9 cellular contexts compared by ENCODE assay signal in the genomic region with DNA sequence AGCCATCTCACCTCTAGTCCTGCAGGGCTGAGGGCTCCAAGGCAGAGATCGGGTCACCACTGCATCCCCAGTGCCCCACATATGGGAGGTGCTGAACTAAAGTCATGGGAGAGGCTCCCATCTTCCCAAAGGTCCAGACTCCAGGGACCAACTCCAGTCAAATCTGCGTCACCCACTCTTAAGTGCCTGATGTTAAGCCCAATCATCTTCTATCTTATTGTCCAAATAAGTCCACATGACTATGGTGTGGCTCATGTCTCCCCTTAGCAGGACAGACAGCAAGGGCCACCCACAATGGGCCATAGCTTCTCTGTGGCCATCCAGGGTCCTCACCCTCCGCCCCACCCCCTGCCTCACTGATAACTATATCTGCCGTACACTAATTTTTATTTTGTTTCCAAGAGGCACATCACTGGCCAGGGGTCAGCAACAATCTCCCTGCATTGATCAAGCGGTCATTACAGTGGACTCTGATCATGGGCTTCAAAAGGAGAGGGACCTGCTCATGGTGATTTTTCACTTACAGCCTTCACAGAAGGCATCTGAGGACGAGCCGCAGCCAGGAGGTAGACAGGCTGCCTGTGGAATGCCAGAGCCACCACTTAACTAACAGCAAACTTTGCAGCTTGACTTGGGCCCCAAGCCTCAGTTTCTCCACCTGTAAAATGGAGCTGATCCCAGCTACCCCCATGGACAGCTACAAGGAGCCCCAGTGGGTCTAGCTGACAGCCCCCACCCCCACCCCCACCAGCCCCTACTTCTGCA. TPM values are rescaled to one million over a fixed set of nuclear protein-coding genes. Genes with fewer than 3 reads are reported as not detected.
A peak's percentile ranks its signal among the peaks of the same experiment; 100 is the strongest.
DNase-seq lines count a peak whose midpoint lies in the region; ATAC-seq, FAIRE-seq and TF ChIP-seq lines count a peak whose summit lies in the region.
"Had no signal": no experiment of that assay in that cellular context is flagged by ENCODE, and none has a peak within 500 bp of the region (broad histone marks: within the 10 kb centered on the region; RNA-seq: fewer than 3 reads in every experiment).

No MANE protein-coding gene starts in this region.

- peaks cover 0 to 21% of the 10 kb centered on the region in 2 donors for H3K36me3 ChIP-seq in ascending aorta
- peaks cover 10% of the 10 kb centered on the region for H3K36me3 ChIP-seq in lower lobe of right lung
- peaks cover 34% of the 10 kb centered on the region for H3K36me3 ChIP-seq in thymus (ENCODE audit: control insufficient read depth, insufficient read depth)

- H3K4me1 Mint-ChIP-seq in activated CD4-positive, alpha-beta T cell treated with anti-CD3 and anti-CD28 coated beads for 36 hours, result peaks cover 99% of the 10 kb centered on the region

- H3K27ac ChIP-seq in ascending aorta (peak overlapping the region; percentile 92 to 99), lower lobe of right lung (peak overlapping the region; percentile 66), thymus (ENCODE audit: low read depth) (peak overlapping the region; percentile 46)

- H3K4me3 ChIP-seq in ascending aorta, result peak overlapping the region in 1 of 2 donors; percentile 54
- no peak overlapping the region for H3K4me3 ChIP-seq in lower lobe of right lung
- no peak overlapping the region for H3K4me3 ChIP-seq in thymus (ENCODE audit: low read length)

- POLR2A ChIA-PET in activated CD4-positive, alpha-beta T cell treated with anti-CD3 and anti-CD28 coated beads for 36 hours (lab: Charles Lee), result interaction anchor here (0.6 to 1.4 kb wide), 17 partner anchors 9 to 165 kb away, joined by 3 to 24 read pairs (median 3); partner anchors contain the start of genes EIF3D and MYH9

- H3K4me1 ChIP-seq in ascending aorta, result peaks cover 63 to 95% of the 10 kb centered on the region in 2 donors
- H3K4me1 ChIP-seq in lower lobe of right lung, result peaks cover 98% of the 10 kb centered on the region
- peaks cover 43% of the 10 kb centered on the region for H3K4me1 ChIP-seq in thymus (ENCODE audit: control insufficient read depth, insufficient read depth, low read length)

- H3K27me3 ChIP-seq in ascending aorta, result no peaks in the 10 kb centered on the region
- no peaks in the 10 kb centered on the region for H3K27me3 ChIP-seq in lower lobe of right lung (ENCODE audit: low read depth)
- H3K27me3 ChIP-seq in thymus (ENCODE audit: control insufficient read depth, insufficient read depth), result no peaks in the 10 kb centered on the region

- DNase-seq in activated CD4-positive, alpha-beta T cell treated with anti-CD3 and anti-CD28 coated beads for 36 hours, result no peak
- no peak for DNase-seq in activated CD4-positive, alpha-beta T cell treated with anti-CD3 and anti-CD28 coated beads, Interleukin-2, amount 50 U/mL, for 1 hour
- DNase-seq in ascending aorta (ENCODE audit: low spot score in 2 of 2) (no peak), lower lobe of right lung (no peak), HTR-8/SVneo (ENCODE audit: insufficient read length, low spot score) (no peak), D341Med (ENCODE audit: low spot score) (no peak)
- DNase-seq in stimulated activated CD4-positive, alpha-beta T cell treated with anti-CD3 and anti-CD28 coated beads, Interleukin-4, amount 100 ng/mL, for 24 hours, result no peak
- DNase-seq: NCI-H2029 treated with DMSO at 0.1 percent for 48 hours had no signal

- peak overlapping the region; percentile 67 for H3K4me3 Mint-ChIP-seq in activated CD4-positive, alpha-beta T cell treated with anti-CD3 and anti-CD28 coated beads for 36 hours

- H3K27me3 Mint-ChIP-seq in activated CD4-positive, alpha-beta T cell treated with anti-CD3 and anti-CD28 coated beads for 36 hours, result no peaks in the 10 kb centered on the region

- 98% methylated on average over 7 of the region's 7 CpGs for WGBS in thymus

- H3K27ac Mint-ChIP-seq in activated CD4-positive, alpha-beta T cell treated with anti-CD3 and anti-CD28 coated beads for 36 hours, result peak overlapping the region; percentile 96

- ATAC-seq in activated CD4-positive, alpha-beta T cell treated with anti-CD3 and anti-CD28 coated beads for 36 hours, result peak; percentile 0
- ATAC-seq in lower lobe of right lung, result no peak

- no peaks in the 10 kb centered on the region for H3K9me3 Mint-ChIP-seq in activated CD4-positive, alpha-beta T cell treated with anti-CD3 and anti-CD28 coated beads for 36 hours (ENCODE audit: low read depth)

- intact Hi-C loops in activated CD4-positive, alpha-beta T cell treated with anti-CD3 and anti-CD28 coated beads for 36 hours (cut with DNase I, micrococcal nuclease), result loop anchor here (1.0 to 10.0 kb wide), 9 partner anchors 13 to 880 kb away; partner anchors contain the start of genes RAC2 (in 1 of the 2) and TXN2 (in 1 of the 2)
- intact Hi-C loops in ascending aorta (cut with DNase I) (no loop called here), lower lobe of right lung (cut with DNase I) (no loop called here)

- FAIRE-seq in HTR-8/SVneo (lab: Jason Lieb, UNC), result no peak

- TF ChIP-seq CTCF in ascending aorta (IDR thresholded peaks at IDR 0.05), result no peak
- no peak for TF ChIP-seq CTCF in lower lobe of right lung (IDR thresholded peaks at IDR 0.05)

- no peaks in the 10 kb centered on the region for H3K9me3 ChIP-seq in ascending aorta
- no peaks in the 10 kb centered on the region for H3K9me3 ChIP-seq in lower lobe of right lung
- no peaks in the 10 kb centered on the region for H3K9me3 ChIP-seq in thymus (ENCODE audit: control insufficient read depth)

- CTCF ChIA-PET in activated CD4-positive, alpha-beta T cell treated with anti-CD3 and anti-CD28 coated beads for 36 hours (lab: Charles Lee), result interaction anchor here (0.6 to 1.7 kb wide), 17 partner anchors 9 to 165 kb away, joined by 3 to 11 read pairs (median 5); partner anchors contain the start of gene MYH9

- H3K36me3 Mint-ChIP-seq in activated CD4-positive, alpha-beta T cell treated with anti-CD3 and anti-CD28 coated beads for 36 hours (ENCODE audit: low read depth), result peaks cover 61% of the 10 kb centered on the region

RNA-seq across cellular contexts. Expression of gene MYH9, which starts 23.3 kb away (rescaled TPM):
- 100 to 1,000 TPM; 720 to 773 TPM for total RNA-seq in activated CD4-positive, alpha-beta T cell treated with anti-CD3 and anti-CD28 coated beads for 36 hours
- total RNA-seq in ascending aorta (1,114 TPM), lower lobe of right lung (659 TPM)
- polyA plus RNA-seq in thymus, result 155 TPM

Comparison
In these comparisons a context has a peak if more than half of its experiments do, and no peak if none do; other contexts are left out.
1. intact Hi-C loops: an anchor here in activated CD4-positive, alpha-beta T cell treated with anti-CD3 and anti-CD28 coated beads for 36 hours (1.0 to 10.0 kb wide); none called in ascending aorta and lower lobe of right lung.